In genomic region chr19:49849433-49850220, GRCh38 we compare ENCODE assay signal across 1 cellular context.
TF ChIP-seq lines count a peak whose summit lies in the region.

No MANE protein-coding gene starts in this region.

TF ChIP-seq in K562, 482 proteins besides CTCF, POLR2A, EP300 and RAD21 (continued from another document and continues in another):
- TF ChIP-seq NEUROD1 (IDR thresholded peaks at IDR 0.05; ENCODE audit: borderline replicate concordance, low read depth, low read length, partially characterized antibody) (no peak), GATA2 (CRISPR knock-in tag; IDR thresholded peaks at IDR 0.05) (no peak), MECOM (CRISPR knock-in tag; IDR thresholded peaks at IDR 0.05) (no peak), ZNF41 (CRISPR knock-in tag; conservative IDR thresholded peaks at IDR 0.05) (no peak), MCM5 (IDR thresholded peaks at IDR 0.05; ENCODE audit: low read depth) (no peak), BMI1 (IDR thresholded peaks at IDR 0.05; ENCODE audit: low read length) (no peak), ADNP (tag; IDR thresholded peaks at IDR 0.05) (no peak), ZNF124 (CRISPR knock-in tag; IDR thresholded peaks at IDR 0.05) (no peak), MLLT1 (IDR thresholded peaks at IDR 0.05) (peak; percentile 61 to 70; a peak in 2 of 4 replicates), NONO (IDR thresholded peaks at IDR 0.05; ENCODE audit: low read depth in 2 of 2, low read length in 1 of 2) (no peak), ZNF232 (CRISPR knock-in tag; IDR thresholded peaks at IDR 0.05) (no peak), HDAC1 (IDR thresholded peaks at IDR 0.05) (no peak), ZZZ3 (IDR thresholded peaks at IDR 0.05) (no peak), ZNF143 (CRISPR knock-in tag; IDR thresholded peaks at IDR 0.05) (no peak), ZNF561 (CRISPR knock-in tag; conservative IDR thresholded peaks at IDR 0.05) (no peak), IRF1 (CRISPR knock-in tag; IDR thresholded peaks at IDR 0.05; ENCODE audit: borderline replicate concordance) (no peak), ZNF253 (CRISPR knock-in tag; conservative IDR thresholded peaks at IDR 0.05) (no peak), BCLAF1 (IDR thresholded peaks at IDR 0.05; ENCODE audit: borderline replicate concordance in 1 of 2, control insufficient read depth in 1 of 2, low read depth in 2 of 2, low read length in 1 of 2) (no peak), KLF1 (tag; IDR thresholded peaks at IDR 0.05) (no peak), ZNF280A (IDR thresholded peaks at IDR 0.05; ENCODE audit: low read depth, partially characterized antibody) (no peak), SP1 (CRISPR knock-in tag; IDR thresholded peaks at IDR 0.05) (no peak), SAFB (IDR thresholded peaks at IDR 0.05; ENCODE audit: borderline replicate concordance, low read depth, low read length) (no peak), EGR1 (conservative IDR thresholded peaks at IDR 0.05) (0 out of 2 replicates have a peak, but pooled peaks have one; percentile 18), DNMT1 (IDR thresholded peaks at IDR 0.05) (no peak), CEBPG (CRISPR knock-in tag; IDR thresholded peaks at IDR 0.05) (no peak), CEBPG (tag; conservative IDR thresholded peaks at IDR 0.05 in 1 of 2, IDR thresholded peaks at IDR 0.05 in 1 of 2) (no peak), RAD51 (IDR thresholded peaks at IDR 0.05; ENCODE audit: borderline replicate concordance, low read depth) (no peak), ETS1 (conservative IDR thresholded peaks at IDR 0.05; ENCODE audit: control insufficient read depth, low read depth, low read length) (no peak), NCOR1 (IDR thresholded peaks at IDR 0.05) (no peak), ZNF584 (CRISPR knock-in tag; IDR thresholded peaks at IDR 0.05; ENCODE audit: low read depth) (no peak), KLF13 (tag; IDR thresholded peaks at IDR 0.05; ENCODE audit: borderline replicate concordance, low read depth) (no peak), PRPF4 (IDR thresholded peaks at IDR 0.05; ENCODE audit: insufficient read depth, low read depth, low read length, poor library complexity, severe bottlenecking) (no peak), ZNF592 (IDR thresholded peaks at IDR 0.05) (no peak), PHB2 (IDR thresholded peaks at IDR 0.05; ENCODE audit: low read depth) (no peak), PKNOX1 (IDR thresholded peaks at IDR 0.05) (peak; percentile 89), ZFP91 (CRISPR knock-in tag; IDR thresholded peaks at IDR 0.05) (no peak), SIN3A (IDR thresholded peaks at IDR 0.05; ENCODE audit: borderline replicate concordance in 2 of 2, control insufficient read depth in 1 of 2, low read depth in 2 of 2, low read length in 2 of 2) (no peak), ZNF696 (CRISPR knock-in tag; conservative IDR thresholded peaks at IDR 0.05) (no peak), STAT5B (CRISPR knock-in tag; IDR thresholded peaks at IDR 0.05) (no peak), MTA2 (IDR thresholded peaks at IDR 0.05; ENCODE audit: low read depth) (0 out of 2 replicates have a peak, but pooled peaks have one; percentile 9), RBFOX2 (IDR thresholded peaks at IDR 0.05; ENCODE audit: low read depth, low read length) (no peak), SRSF1 (IDR thresholded peaks at IDR 0.05; ENCODE audit: low read depth, low read length) (no peak), HEY1 (CRISPR knock-in tag; IDR thresholded peaks at IDR 0.05; ENCODE audit: borderline replicate concordance) (no peak)
- TF ChIP-seq, protein P1, sequence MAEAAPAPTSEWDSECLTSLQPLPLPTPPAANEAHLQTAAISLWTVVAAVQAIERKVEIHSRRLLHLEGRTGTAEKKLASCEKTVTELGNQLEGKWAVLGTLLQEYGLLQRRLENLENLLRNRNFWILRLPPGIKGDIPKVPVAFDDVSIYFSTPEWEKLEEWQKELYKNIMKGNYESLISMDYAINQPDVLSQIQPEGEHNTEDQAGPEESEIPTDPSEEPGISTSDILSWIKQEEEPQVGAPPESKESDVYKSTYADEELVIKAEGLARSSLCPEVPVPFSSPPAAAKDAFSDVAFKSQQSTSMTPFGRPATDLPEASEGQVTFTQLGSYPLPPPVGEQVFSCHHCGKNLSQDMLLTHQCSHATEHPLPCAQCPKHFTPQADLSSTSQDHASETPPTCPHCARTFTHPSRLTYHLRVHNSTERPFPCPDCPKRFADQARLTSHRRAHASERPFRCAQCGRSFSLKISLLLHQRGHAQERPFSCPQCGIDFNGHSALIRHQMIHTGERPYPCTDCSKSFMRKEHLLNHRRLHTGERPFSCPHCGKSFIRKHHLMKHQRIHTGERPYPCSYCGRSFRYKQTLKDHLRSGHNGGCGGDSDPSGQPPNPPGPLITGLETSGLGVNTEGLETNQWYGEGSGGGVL (CRISPR knock-in tag; IDR thresholded peaks at IDR 0.05): no peak
